In the genomic region with DNA sequence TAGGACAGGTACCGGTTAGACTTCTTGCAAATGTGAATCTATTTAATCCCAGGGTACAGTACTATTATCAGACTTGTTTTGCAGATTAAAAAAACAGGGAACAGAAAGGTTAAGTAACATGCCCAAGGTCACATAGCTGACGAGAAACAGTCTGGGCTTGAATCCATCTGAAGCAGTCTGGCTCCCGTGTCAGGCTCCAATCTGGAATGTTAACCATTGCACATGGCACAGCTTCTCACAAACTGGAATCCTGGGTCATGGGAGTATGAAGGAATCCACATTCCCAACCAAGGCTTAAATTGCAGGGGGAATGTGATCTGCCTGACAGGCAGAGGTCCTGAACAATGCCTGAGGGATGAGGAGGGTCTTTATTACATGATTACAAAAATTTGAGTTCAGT, we compare ENCODE assay signal across 15 cellular contexts.
DNase-seq lines count a peak whose midpoint lies in the region; ATAC-seq and TF ChIP-seq lines count a peak whose summit lies in the region.
"Had no signal": no experiment of that assay in that cellular context is flagged by ENCODE, and none has a peak within 500 bp of the region (broad histone marks: within the 10 kb centered on the region; RNA-seq: fewer than 3 reads in every experiment).

No MANE protein-coding gene starts in this region.

- H3K4me3 ChIP-seq in upper lobe of right lung = no peak overlapping the region
- H3K4me3 ChIP-seq: BLaER1 treated with 17β-estradiol and CSF1 and Interleukin-3, amounts not matched to agents 10 nM and 100 nM; GM12878 had no signal

- no peak overlapping the region for H3K27ac ChIP-seq in upper lobe of right lung
- H3K27ac ChIP-seq: 22Rv1; BLaER1 treated with 17β-estradiol and CSF1 and Interleukin-3, amounts not matched to agents 10 nM and 100 nM had no signal

- H3K9me3 ChIP-seq in upper lobe of right lung = no peaks in the 10 kb centered on the region
- H3K9me3 ChIP-seq: BLaER1 treated with 17β-estradiol and CSF1 and Interleukin-3, amounts not matched to agents 10 nM and 100 nM had no signal

- intact Hi-C loops in upper lobe of right lung (cut with DNase I) = no loop called here

- no peaks in the 10 kb centered on the region for H3K27me3 ChIP-seq in upper lobe of right lung
- H3K27me3 ChIP-seq: BLaER1 treated with 17β-estradiol and CSF1 and Interleukin-3, amounts not matched to agents 10 nM and 100 nM had no signal

- peak; percentile 26 for ATAC-seq in upper lobe of right lung
- ATAC-seq: CD8-positive, alpha-beta T cell; GM12878; HepG2 had no signal

- DNase-seq in NCI-H1694 treated with DMSO at 0.1 percent for 48 hours (lab: John Stamatoyannopoulos, UW) (peak; percentile 1), NCI-H1694 (lab: John Stamatoyannopoulos, UW) (no peak), astrocyte of the hippocampus (ENCODE audit: low read depth, low spot score) (peak; percentile 8), islet precursor cell (peak; percentile 59), upper lobe of right lung (no peak), RPMI8226 (no peak), cerebellum (ENCODE audit: low spot score) (no peak)
- DNase-seq: Calu3; CD8-positive, alpha-beta T cell; DMS79 treated with DMSO at 0.1 percent for 48 hours; H9 had no signal

- no peaks in the 10 kb centered on the region for H3K4me1 ChIP-seq in upper lobe of right lung
- H3K4me1 ChIP-seq: BLaER1 treated with 17β-estradiol and CSF1 and Interleukin-3, amounts not matched to agents 10 nM and 100 nM had no signal

- no peaks in the 10 kb centered on the region for H3K36me3 ChIP-seq in upper lobe of right lung
- H3K36me3 ChIP-seq: BLaER1 treated with 17β-estradiol and CSF1 and Interleukin-3, amounts not matched to agents 10 nM and 100 nM had no signal

- TF ChIP-seq CTCF in upper lobe of right lung (IDR thresholded peaks at IDR 0.05) = no peak

Comparison
In these comparisons a context has a peak if more than half of its experiments do, and no peak if none do; other contexts are left out.
1. DNase-seq: peak in NCI-H1694 treated with DMSO at 0.1 percent for 48 hours (single experiment), astrocyte of the hippocampus (single experiment) and islet precursor cell (single experiment); none in NCI-H1694 (single experiment), upper lobe of right lung (single experiment), RPMI8226 (single experiment) and cerebellum (single experiment).